In the genomic region with DNA sequence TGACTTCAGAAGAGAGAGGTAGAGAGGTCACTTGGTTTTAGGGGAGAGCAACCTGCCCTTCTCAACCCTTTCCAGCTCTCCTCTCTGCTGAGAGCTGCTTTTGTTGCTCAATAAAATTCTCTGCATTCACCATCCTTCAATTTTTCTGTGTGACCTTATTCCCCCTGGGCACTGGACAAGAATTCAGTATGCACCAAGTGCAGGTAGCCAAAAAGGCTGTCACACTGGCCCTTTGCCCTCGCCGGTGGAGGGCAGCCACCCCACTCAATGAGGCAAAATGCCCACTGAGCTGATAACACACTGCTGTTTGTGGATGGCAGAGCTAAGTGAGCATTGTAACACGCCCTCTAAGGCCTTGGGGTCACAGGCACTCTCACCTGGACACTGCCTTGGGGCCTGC, we compare ENCODE assay signal across 18 cellular contexts. TPM values are rescaled to one million over a fixed set of nuclear protein-coding genes. Genes with fewer than 3 reads are reported as not detected.
DNase-seq lines count a peak whose midpoint lies in the region; ATAC-seq and TF ChIP-seq lines count a peak whose summit lies in the region.
"Had no signal": no experiment of that assay in that cellular context is flagged by ENCODE, and none has a peak within 500 bp of the region (broad histone marks: within the 10 kb centered on the region; RNA-seq: fewer than 3 reads in every experiment).

No MANE protein-coding gene starts in this region.

- H3K36me3 ChIP-seq in right lobe of liver (no peaks in the 10 kb centered on the region), trophoblast cell (ENCODE audit: control insufficient read depth in 1 of 2, insufficient read depth in 2 of 2, low read length in 2 of 2) (no peaks in the 10 kb centered on the region)
- H3K36me3 ChIP-seq: BLaER1 had no signal

- H3K9me3 Mint-ChIP-seq in activated naive CD8-positive, alpha-beta T cell treated with anti-CD3 and anti-CD28 coated beads, Interleukin-2, amount 10 ng/mL, durations not matched to agents 7 days and 5 days = no peaks in the 10 kb centered on the region
- H3K9me3 Mint-ChIP-seq in activated naive CD8-positive, alpha-beta T cell treated with anti-CD3 and anti-CD28 coated beads for 36 hours = no peaks in the 10 kb centered on the region
- H3K9me3 Mint-ChIP-seq: CD4-positive, CD25-positive, alpha-beta regulatory T cell; CD8-positive, alpha-beta T cell had no signal

- H3K9me3 ChIP-seq in right lobe of liver (no peaks in the 10 kb centered on the region), trophoblast cell (ENCODE audit: insufficient read depth, low read depth, low read length) (no peaks in the 10 kb centered on the region)
- H3K9me3 ChIP-seq: BLaER1, Caco-2 had no signal

- no peak overlapping the region for H3K4ac ChIP-seq in trophoblast cell (ENCODE audit: low read depth, low read length)

- no peak overlapping the region for H3K18ac ChIP-seq in trophoblast cell (ENCODE audit: low read length)

- H3K4me3 ChIP-seq in right lobe of liver (no peak overlapping the region), trophoblast cell (ENCODE audit: low read depth, low read length) (no peak overlapping the region)
- H3K4me3 ChIP-seq: BLaER1 had no signal

- no peak overlapping the region for H2AK5ac ChIP-seq in trophoblast cell (ENCODE audit: low read length)

- no peaks in the 10 kb centered on the region for H3K79me2 ChIP-seq in trophoblast cell (ENCODE audit: control insufficient read depth, insufficient read depth, low read length, poor library complexity)

- POLR2A ChIA-PET in activated naive CD8-positive, alpha-beta T cell treated with anti-CD3 and anti-CD28 coated beads, Interleukin-2, amount 10 ng/mL, durations not matched to agents 7 days and 5 days (lab: Charles Lee) = no interaction called here

- no peak overlapping the region for H3K4me2 ChIP-seq in trophoblast cell (ENCODE audit: low read length)
- H3K4me2 ChIP-seq: BLaER1 had no signal

- H4K8ac ChIP-seq in trophoblast cell (ENCODE audit: low read depth, low read length) = no peak overlapping the region

- H3K27me3 ChIP-seq in right lobe of liver (no peaks in the 10 kb centered on the region), trophoblast cell (ENCODE audit: insufficient read depth, low read length) (no peaks in the 10 kb centered on the region)
- H3K27me3 ChIP-seq: BLaER1 had no signal

- H2BK12ac ChIP-seq in trophoblast cell (ENCODE audit: low read length) = no peak overlapping the region

- no peak overlapping the region for H3K9ac ChIP-seq in trophoblast cell (ENCODE audit: low read length)
- H3K9ac ChIP-seq: BLaER1 had no signal

- H3K27ac ChIP-seq in right lobe of liver (no peak overlapping the region), trophoblast cell (ENCODE audit: low read depth, low read length) (no peak overlapping the region)
- H3K27ac ChIP-seq: 22Rv1, BLaER1, C4-2B had no signal

- intact Hi-C loops in right lobe of liver (cut with DNase I) = no loop called here

- H3K27me3 Mint-ChIP-seq in activated naive CD8-positive, alpha-beta T cell treated with anti-CD3 and anti-CD28 coated beads, Interleukin-2, amount 10 ng/mL, durations not matched to agents 7 days and 5 days = peaks cover 15% of the 10 kb centered on the region
- peaks cover 24% of the 10 kb centered on the region for H3K27me3 Mint-ChIP-seq in activated naive CD8-positive, alpha-beta T cell treated with anti-CD3 and anti-CD28 coated beads for 36 hours

- no peak overlapping the region for H2AFZ ChIP-seq in trophoblast cell (ENCODE audit: insufficient read depth, low read length, poor library complexity)

- H3K4me1 ChIP-seq in right lobe of liver (peaks cover 0 to 12% (median 0%) of the 10 kb centered on the region in 4 donors), trophoblast cell (ENCODE audit: control insufficient read depth in 1 of 2, insufficient read depth in 2 of 2, low read length in 2 of 2) (peaks cover 0 to 2% of the 10 kb centered on the region in 2 experiments)
- H3K4me1 ChIP-seq: BLaER1, Caco-2 had no signal

- TF ChIP-seq POLR2A in right lobe of liver (IDR thresholded peaks at IDR 0.05) = no peak

- H3K4me1 Mint-ChIP-seq in activated naive CD8-positive, alpha-beta T cell treated with anti-CD3 and anti-CD28 coated beads, Interleukin-2, amount 10 ng/mL, durations not matched to agents 7 days and 5 days = peaks cover 1% of the 10 kb centered on the region
- H3K4me1 Mint-ChIP-seq in activated naive CD8-positive, alpha-beta T cell treated with anti-CD3 and anti-CD28 coated beads for 36 hours = no peaks in the 10 kb centered on the region
- H3K4me1 Mint-ChIP-seq: B cell had no signal

- DNase-seq in activated naive CD8-positive, alpha-beta T cell treated with anti-CD3 and anti-CD28 coated beads, Interleukin-2, amount 10 ng/mL, durations not matched to agents 7 days and 5 days = no peak
- no peak for DNase-seq in activated naive CD8-positive, alpha-beta T cell treated with anti-CD3 and anti-CD28 coated beads for 36 hours
- peak; percentile 67 to 82 (median 81) for DNase-seq in right lobe of liver
- DNase-seq in trophoblast cell = peak in 1 of 2 donors; percentile 56
- no peak for DNase-seq in activated CD4-positive, alpha-beta T cell treated with anti-CD3 and anti-CD28 coated beads, Interleukin-2, amount 50 U/mL, for 4 hours
- DNase-seq: Caco-2; CD4-positive, CD25-positive, alpha-beta regulatory T cell; CD8-positive, alpha-beta T cell; DMS153; DND-41; GOT3; H7; HCEC 1CT had no signal

- no peaks in the 10 kb centered on the region for H3K36me3 Mint-ChIP-seq in activated naive CD8-positive, alpha-beta T cell treated with anti-CD3 and anti-CD28 coated beads, Interleukin-2, amount 10 ng/mL, durations not matched to agents 7 days and 5 days
- H3K36me3 Mint-ChIP-seq in activated naive CD8-positive, alpha-beta T cell treated with anti-CD3 and anti-CD28 coated beads for 36 hours = no peaks in the 10 kb centered on the region
- H3K36me3 Mint-ChIP-seq: CD4-positive, CD25-positive, alpha-beta regulatory T cell; CD8-positive, alpha-beta T cell had no signal

- H4K91ac ChIP-seq in trophoblast cell (ENCODE audit: low read depth, low read length) = peak overlapping the region; percentile 5

- TF ChIP-seq CTCF in right lobe of liver (IDR thresholded peaks at IDR 0.05) = peak in 1 of 4 donors; percentile 10

- ATAC-seq in activated naive CD8-positive, alpha-beta T cell treated with anti-CD3 and anti-CD28 coated beads, Interleukin-2, amount 10 ng/mL, durations not matched to agents 7 days and 5 days (ENCODE audit: low read depth) = no peak
- ATAC-seq in right lobe of liver = peak; percentile 84 to 92 (median 89)
- ATAC-seq in HG02623 (IDR thresholded peaks at IDR 0.05; ENCODE audit: unreplicated experiment) = no peak
- ATAC-seq: CD8-positive, alpha-beta T cell had no signal

- H2BK120ac ChIP-seq in trophoblast cell (ENCODE audit: insufficient read depth, low read length, poor library complexity) = no peak overlapping the region

- H3K27ac Mint-ChIP-seq in activated naive CD8-positive, alpha-beta T cell treated with anti-CD3 and anti-CD28 coated beads, Interleukin-2, amount 10 ng/mL, durations not matched to agents 7 days and 5 days = peak overlapping the region; percentile 47
- no peak overlapping the region for H3K27ac Mint-ChIP-seq in activated naive CD8-positive, alpha-beta T cell treated with anti-CD3 and anti-CD28 coated beads for 36 hours
- H3K27ac Mint-ChIP-seq: B cell; CD4-positive, CD25-positive, alpha-beta regulatory T cell; CD8-positive, alpha-beta T cell had no signal

- H3K14ac ChIP-seq in trophoblast cell (ENCODE audit: low read length) = no peak overlapping the region

- no peak overlapping the region for H4K12ac ChIP-seq in trophoblast cell (ENCODE audit: low read depth, low read length)

- 53% methylated on average over 2 of the region's 3 CpGs for WGBS in right lobe of liver (ENCODE audit: insufficient coverage, low coverage, low lambda C conversion rate, missing lambda C conversion rate)
- no CpG with 5 or more reads among the region's 3 CpGs for WGBS in trophoblast cell (ENCODE audit: extremely low coverage, insufficient coverage, insufficient read length)

- H2BK5ac ChIP-seq in trophoblast cell (ENCODE audit: low read depth, low read length, poor library complexity) = no peak overlapping the region

- no peak overlapping the region for H3K4me3 Mint-ChIP-seq in activated naive CD8-positive, alpha-beta T cell treated with anti-CD3 and anti-CD28 coated beads, Interleukin-2, amount 10 ng/mL, durations not matched to agents 7 days and 5 days
- H3K4me3 Mint-ChIP-seq in activated naive CD8-positive, alpha-beta T cell treated with anti-CD3 and anti-CD28 coated beads for 36 hours = no peak overlapping the region
- H3K4me3 Mint-ChIP-seq: B cell; CD4-positive, CD25-positive, alpha-beta regulatory T cell; CD8-positive, alpha-beta T cell had no signal

- H3K79me1 ChIP-seq in trophoblast cell (ENCODE audit: low read length) = peaks cover 5% of the 10 kb centered on the region

- no peak overlapping the region for H3K23ac ChIP-seq in trophoblast cell (ENCODE audit: low read length)

RNA-seq across cellular contexts. Expression of gene PGBD4, which starts 12.9 kb away (rescaled TPM):
- total RNA-seq in activated naive CD8-positive, alpha-beta T cell treated with anti-CD3 and anti-CD28 coated beads, Interleukin-2, amount 10 ng/mL, durations not matched to agents 7 days and 5 days = 1 to 10 TPM; 3.8 to 4.5 TPM
- total RNA-seq in activated naive CD8-positive, alpha-beta T cell treated with anti-CD3 and anti-CD28 coated beads for 36 hours = 1 to 10 TPM; 2.7 to 2.8 TPM
- total RNA-seq in right lobe of liver = under 1 TPM; 0.56 to 0.98 (median 0.83) TPM
- 0.59 and 0.62 TPM in 2 replicates for polyA plus RNA-seq in trophoblast cell (2013)

RNA-seq across cellular contexts. Expression of gene EMC7, which starts 13.1 kb away (rescaled TPM):
- 10 to 100 TPM; 46.4 to 57.5 TPM for total RNA-seq in activated naive CD8-positive, alpha-beta T cell treated with anti-CD3 and anti-CD28 coated beads, Interleukin-2, amount 10 ng/mL, durations not matched to agents 7 days and 5 days
- total RNA-seq in activated naive CD8-positive, alpha-beta T cell treated with anti-CD3 and anti-CD28 coated beads for 36 hours = 10 to 100 TPM; 56.3 to 63.0 TPM
- total RNA-seq in right lobe of liver = 10 to 100 TPM; 30.4 to 49.4 (median 41.6) TPM
- polyA plus RNA-seq in trophoblast cell (2013) = 65.5 and 69.9 TPM in 2 replicates

Comparison
In these comparisons a context has a peak if more than half of its experiments do, and no peak if none do; other contexts are left out.
1. ATAC-seq: peak in right lobe of liver (4 of 4); none in activated naive CD8-positive, alpha-beta T cell treated with anti-CD3 and anti-CD28 coated beads, Interleukin-2, amount 10 ng/mL, durations not matched to agents 7 days and 5 days (single experiment) and HG02623 (single experiment).
2. DNase-seq: peak in right lobe of liver (3 of 3); none in activated naive CD8-positive, alpha-beta T cell treated with anti-CD3 and anti-CD28 coated beads, Interleukin-2, amount 10 ng/mL, durations not matched to agents 7 days and 5 days (single experiment), activated naive CD8-positive, alpha-beta T cell treated with anti-CD3 and anti-CD28 coated beads for 36 hours (single experiment) and activated CD4-positive, alpha-beta T cell treated with anti-CD3 and anti-CD28 coated beads, Interleukin-2, amount 50 U/mL, for 4 hours (0 of 2).